Comparison of ENCODE assay signal across 9 cellular contexts in genomic region chr2:106638043-106638442, GRCh38.
DNase-seq lines count a peak whose midpoint lies in the region; ATAC-seq, FAIRE-seq and TF ChIP-seq lines count a peak whose summit lies in the region.
"Had no signal": no experiment of that assay in that cellular context is flagged by ENCODE, and none has a peak within 500 bp of the region (broad histone marks: within the 10 kb centered on the region; RNA-seq: fewer than 3 reads in every experiment).

No MANE protein-coding gene starts in this region.

- no peaks in the 10 kb centered on the region for H3K4me1 ChIP-seq in kidney (ENCODE audit: control insufficient read depth in 1 of 2, insufficient read depth in 1 of 2, low read depth in 1 of 2, low read length in 2 of 2)

- ATAC-seq in HG03442 (IDR thresholded peaks at IDR 0.05; ENCODE audit: unreplicated experiment) = no peak

- H3K36me3 ChIP-seq in SU-DHL-6 (ENCODE audit: low read length) (no peaks in the 10 kb centered on the region), kidney (ENCODE audit: control insufficient read depth in 1 of 2, insufficient read depth in 2 of 2, low read length in 2 of 2) (no peaks in the 10 kb centered on the region)

- TF ChIP-seq CTCF in SU-DHL-6 (IDR thresholded peaks at IDR 0.05; ENCODE audit: insufficient read depth, low read length, poor library complexity, severe bottlenecking) (peak; percentile 22), kidney (IDR thresholded peaks at IDR 0.05; ENCODE audit: borderline replicate concordance, extremely low read depth, insufficient read depth) (peak; percentile 34)

- no peak overlapping the region for H2AFZ ChIP-seq in SU-DHL-6 (ENCODE audit: low read depth, low read length, severe bottlenecking)

- H3F3A ChIP-seq in SU-DHL-6 (ENCODE audit: insufficient read depth) = no peaks in the 10 kb centered on the region

- no peak overlapping the region for H3K9ac ChIP-seq in SU-DHL-6 (ENCODE audit: low read length)
- H3K9ac ChIP-seq in kidney (ENCODE audit: low read length in 2 of 2) = no peak overlapping the region

- no peak overlapping the region for H3K4me2 ChIP-seq in SU-DHL-6 (ENCODE audit: low read depth, low read length, poor library complexity, severe bottlenecking)

- H3K79me2 ChIP-seq in SU-DHL-6 (ENCODE audit: insufficient read depth, low read length) = no peaks in the 10 kb centered on the region

- no peak overlapping the region for H3K4me3 ChIP-seq in SU-DHL-6 (ENCODE audit: insufficient read depth, low read length, poor library complexity, severe bottlenecking)
- H3K4me3 ChIP-seq in kidney (ENCODE audit: low read length in 2 of 2) = no peak overlapping the region

- H3K9me3 ChIP-seq in SU-DHL-6 (ENCODE audit: insufficient read depth, low read length) (no peaks in the 10 kb centered on the region), kidney (ENCODE audit: control insufficient read depth in 1 of 2, low read length in 2 of 2) (no peaks in the 10 kb centered on the region)

- no peaks in the 10 kb centered on the region for H3K27me3 ChIP-seq in SU-DHL-6 (ENCODE audit: low read length)

- FAIRE-seq in HTR-8/SVneo (lab: Jason Lieb, UNC) (no peak), kidney (lab: Jason Lieb, UNC) (peak; percentile 94)

- DNase-seq in AG20443 (ENCODE audit: low spot score) = peak; percentile 27
- DNase-seq in HTR-8/SVneo (ENCODE audit: insufficient read length, low spot score) = peak; percentile 5
- no peak for DNase-seq in kidney
- DNase-seq in activated naive CD4-positive, alpha-beta T cell treated with anti-CD3 and anti-CD28 coated beads, Interleukin-2, amount 50 U/mL, for 16 hours = no peak
- DNase-seq in NCI-H146 (lab: John Stamatoyannopoulos, UW) = no peak
- no peak for DNase-seq in activated CD4-positive, alpha-beta T cell treated with anti-CD3 and anti-CD28 coated beads, Interleukin-2, amount 50 U/mL, for 4 hours
- DNase-seq: naive B cell had no signal

- intact Hi-C loops in kidney (cut with DNase I) = no loop called here

- H3K27ac ChIP-seq in SU-DHL-6 (ENCODE audit: low read depth, low read length) = no peak overlapping the region
- no peak overlapping the region for H3K27ac ChIP-seq in kidney (ENCODE audit: low read depth in 2 of 2, low read length in 2 of 2)

- H3K9me2 ChIP-seq in SU-DHL-6 (replicated peaks; ENCODE audit: insufficient read depth, low read length) = no peaks in the 10 kb centered on the region

- H4K20me1 ChIP-seq in SU-DHL-6 (ENCODE audit: low read depth, low read length) = no peaks in the 10 kb centered on the region

Comparison
In these comparisons a context has a peak if more than half of its experiments do, and no peak if none do; other contexts are left out.
1. DNase-seq: peak in AG20443 (single experiment) and HTR-8/SVneo (single experiment); none in kidney (single experiment), activated naive CD4-positive, alpha-beta T cell treated with anti-CD3 and anti-CD28 coated beads, Interleukin-2, amount 50 U/mL, for 16 hours (single experiment), NCI-H146 (single experiment) and activated CD4-positive, alpha-beta T cell treated with anti-CD3 and anti-CD28 coated beads, Interleukin-2, amount 50 U/mL, for 4 hours (0 of 2).